ENCODE assay signal across 10 cellular contexts in genomic region chr2:9799011-9799596, GRCh38. TPM values are rescaled to one million over a fixed set of nuclear protein-coding genes. Genes with fewer than 3 reads are reported as not detected.
DNase-seq lines count a peak whose midpoint lies in the region; ATAC-seq and FAIRE-seq lines count a peak whose summit lies in the region.
"Had no signal": no experiment of that assay in that cellular context is flagged by ENCODE, and none has a peak within 500 bp of the region (broad histone marks: within the 10 kb centered on the region; RNA-seq: fewer than 3 reads in every experiment).

No MANE protein-coding gene starts in this region.

- H3K27ac Mint-ChIP-seq in activated CD4-positive, alpha-beta T cell treated with anti-CD3 and anti-CD28 coated beads, Interleukin-2, amount 10 ng/mL, durations not matched to agents 7 days and 5 days = peak overlapping the region; percentile 91
- no peak overlapping the region for H3K27ac Mint-ChIP-seq in activated T-helper 1 cell treated with anti-CD3 and anti-CD28 coated beads, Interleukin-12 subunit alpha, Interleukin-12 subunit beta, Interleukin-2, Interleukin-4 antibody, amounts not matched to agents 30 ng/mL and 10 ng/mL and 1 ng/mL, durations not matched to agents 14 hours and 24 hours and 36 hours

- H3K27me3 ChIP-seq in small intestine (ENCODE audit: control insufficient read depth in 2 of 2, insufficient read depth in 2 of 2, low read length in 2 of 2) = no peaks in the 10 kb centered on the region

- no peak for FAIRE-seq in small intestine (lab: Jason Lieb, UNC)
- FAIRE-seq: endometrium had no signal

- POLR2A ChIA-PET in activated CD4-positive, alpha-beta T cell treated with anti-CD3 and anti-CD28 coated beads, Interleukin-2, amount 10 ng/mL, durations not matched to agents 7 days and 5 days (lab: Charles Lee) = no interaction called here

- CTCF ChIA-PET in activated CD4-positive, alpha-beta T cell treated with anti-CD3 and anti-CD28 coated beads, Interleukin-2, amount 10 ng/mL, durations not matched to agents 7 days and 5 days (lab: Charles Lee) = interaction anchor here (0.5 to 8.9 kb wide), 22 partner anchors 9 to 990 kb away, joined by 3 to 106 read pairs (median 4); no protein-coding TSS in a partner anchor

- H3K27me3 Mint-ChIP-seq in activated CD4-positive, alpha-beta T cell treated with anti-CD3 and anti-CD28 coated beads, Interleukin-2, amount 10 ng/mL, durations not matched to agents 7 days and 5 days = no peaks in the 10 kb centered on the region
- H3K27me3 Mint-ChIP-seq in activated T-helper 1 cell treated with anti-CD3 and anti-CD28 coated beads, Interleukin-12 subunit alpha, Interleukin-12 subunit beta, Interleukin-2, Interleukin-4 antibody, amounts not matched to agents 30 ng/mL and 10 ng/mL and 1 ng/mL, durations not matched to agents 14 hours and 24 hours and 36 hours (ENCODE audit: insufficient read depth) = peaks cover 1% of the 10 kb centered on the region

- peak overlapping the region; percentile 83 to 84 for H3K27ac ChIP-seq in small intestine (ENCODE audit: low read depth in 1 of 2, low read length in 1 of 2)

- intact Hi-C loops in activated T-helper 1 cell treated with anti-CD3 and anti-CD28 coated beads, Interleukin-12 subunit alpha, Interleukin-12 subunit beta, Interleukin-2, Interleukin-4 antibody, amounts not matched to agents 30 ng/mL and 10 ng/mL and 1 ng/mL, durations not matched to agents 14 hours and 24 hours and 36 hours (cut with micrococcal nuclease) = loop anchor here (1.0 to 2.0 kb wide), 7 partner anchors 17 to 636 kb away; partner anchors contain the start of gene TAF1B

- no peaks in the 10 kb centered on the region for H3K36me3 ChIP-seq in small intestine (ENCODE audit: control insufficient read depth in 2 of 2, insufficient read depth in 2 of 2, low read length in 2 of 2)

- peak; percentile 36 for DNase-seq in activated CD4-positive, alpha-beta T cell treated with anti-CD3 and anti-CD28 coated beads, Interleukin-2, amount 10 ng/mL, durations not matched to agents 7 days and 5 days
- no peak for DNase-seq in activated CD4-positive, alpha-beta T cell treated with anti-CD3 and anti-CD28 coated beads for 48 hours
- no peak for DNase-seq in activated T-helper 1 cell treated with anti-CD3 and anti-CD28 coated beads, Interleukin-12 subunit alpha, Interleukin-12 subunit beta, Interleukin-2, Interleukin-4 antibody, amounts not matched to agents 30 ng/mL and 10 ng/mL and 1 ng/mL, durations not matched to agents 14 hours and 24 hours and 36 hours (ENCODE audit: low spot score)
- peak; percentile 95 for DNase-seq in small intestine
- DNase-seq in effector CD8-positive, alpha-beta T cell (lab: John Stamatoyannopoulos, UW) = no peak
- no peak for DNase-seq in T-helper 9 cell

- no peaks in the 10 kb centered on the region for H3K9me3 ChIP-seq in small intestine (ENCODE audit: control insufficient read depth, low read depth)

- H3K4me3 ChIP-seq in small intestine (ENCODE audit: low read depth in 1 of 2, low read length in 2 of 2) = peak overlapping the region in 1 of 2 donors; percentile 18

- peaks cover 34% of the 10 kb centered on the region for H3K4me1 Mint-ChIP-seq in activated CD4-positive, alpha-beta T cell treated with anti-CD3 and anti-CD28 coated beads, Interleukin-2, amount 10 ng/mL, durations not matched to agents 7 days and 5 days
- peaks cover 37% of the 10 kb centered on the region for H3K4me1 Mint-ChIP-seq in activated T-helper 1 cell treated with anti-CD3 and anti-CD28 coated beads, Interleukin-12 subunit alpha, Interleukin-12 subunit beta, Interleukin-2, Interleukin-4 antibody, amounts not matched to agents 30 ng/mL and 10 ng/mL and 1 ng/mL, durations not matched to agents 14 hours and 24 hours and 36 hours (ENCODE audit: low read depth)

- H3K36me3 Mint-ChIP-seq in activated CD4-positive, alpha-beta T cell treated with anti-CD3 and anti-CD28 coated beads, Interleukin-2, amount 10 ng/mL, durations not matched to agents 7 days and 5 days (ENCODE audit: low read depth) = no peaks in the 10 kb centered on the region
- H3K36me3 Mint-ChIP-seq in activated T-helper 1 cell treated with anti-CD3 and anti-CD28 coated beads, Interleukin-12 subunit alpha, Interleukin-12 subunit beta, Interleukin-2, Interleukin-4 antibody, amounts not matched to agents 30 ng/mL and 10 ng/mL and 1 ng/mL, durations not matched to agents 14 hours and 24 hours and 36 hours (ENCODE audit: low read depth) = no peaks in the 10 kb centered on the region
- H3K36me3 Mint-ChIP-seq: activated naive CD8-positive, alpha-beta T cell treated with anti-CD3 and anti-CD28 coated beads for 36 hours had no signal

- ATAC-seq in HG03432 (IDR thresholded peaks at IDR 0.05; ENCODE audit: unreplicated experiment) (peak; percentile 38), GM21825 (IDR thresholded peaks at IDR 0.05; ENCODE audit: unreplicated experiment) (no peak)

- no peaks in the 10 kb centered on the region for H3K9me3 Mint-ChIP-seq in activated CD4-positive, alpha-beta T cell treated with anti-CD3 and anti-CD28 coated beads, Interleukin-2, amount 10 ng/mL, durations not matched to agents 7 days and 5 days
- H3K9me3 Mint-ChIP-seq in activated T-helper 1 cell treated with anti-CD3 and anti-CD28 coated beads, Interleukin-12 subunit alpha, Interleukin-12 subunit beta, Interleukin-2, Interleukin-4 antibody, amounts not matched to agents 30 ng/mL and 10 ng/mL and 1 ng/mL, durations not matched to agents 14 hours and 24 hours and 36 hours = peaks cover 4% of the 10 kb centered on the region
- H3K9me3 Mint-ChIP-seq: activated naive CD8-positive, alpha-beta T cell treated with anti-CD3 and anti-CD28 coated beads for 36 hours had no signal

- WGBS in small intestine, 3 donors = 14 to 42% (median 24%) methylated on average over 11 of the region's 11 CpGs

- peak overlapping the region; percentile 60 for H3K4me3 Mint-ChIP-seq in activated CD4-positive, alpha-beta T cell treated with anti-CD3 and anti-CD28 coated beads, Interleukin-2, amount 10 ng/mL, durations not matched to agents 7 days and 5 days
- H3K4me3 Mint-ChIP-seq in activated T-helper 1 cell treated with anti-CD3 and anti-CD28 coated beads, Interleukin-12 subunit alpha, Interleukin-12 subunit beta, Interleukin-2, Interleukin-4 antibody, amounts not matched to agents 30 ng/mL and 10 ng/mL and 1 ng/mL, durations not matched to agents 14 hours and 24 hours and 36 hours = peak overlapping the region; percentile 66

- H3K4me1 ChIP-seq in small intestine (ENCODE audit: control insufficient read depth in 2 of 2, insufficient read depth in 1 of 2, low read depth in 1 of 2, low read length in 1 of 2) = peaks cover 9 to 14% of the 10 kb centered on the region in 2 donors

RNA-seq across cellular contexts. Expression of gene TAF1B, which starts 44.2 kb away (rescaled TPM):
- total RNA-seq in activated CD4-positive, alpha-beta T cell treated with anti-CD3 and anti-CD28 coated beads, Interleukin-2, amount 10 ng/mL, durations not matched to agents 7 days and 5 days = 10 to 100 TPM; 30.6 to 36.2 TPM
- total RNA-seq in activated T-helper 1 cell treated with anti-CD3 and anti-CD28 coated beads, Interleukin-12 subunit alpha, Interleukin-12 subunit beta, Interleukin-2, Interleukin-4 antibody, amounts not matched to agents 30 ng/mL and 10 ng/mL and 1 ng/mL, durations not matched to agents 14 hours and 24 hours and 36 hours = 23.3 and 25.1 TPM in 2 replicates
- 1 to 10 TPM; 1.1 to 6.0 (median 2.2) TPM for polyA plus RNA-seq in small intestine

Comparison
In these comparisons a context has a peak if more than half of its experiments do, and no peak if none do; other contexts are left out.
1. DNase-seq: peak in activated CD4-positive, alpha-beta T cell treated with anti-CD3 and anti-CD28 coated beads, Interleukin-2, amount 10 ng/mL, durations not matched to agents 7 days and 5 days (single experiment) and small intestine (single experiment); none in activated CD4-positive, alpha-beta T cell treated with anti-CD3 and anti-CD28 coated beads for 48 hours (single experiment), activated T-helper 1 cell treated with anti-CD3 and anti-CD28 coated beads, Interleukin-12 subunit alpha, Interleukin-12 subunit beta, Interleukin-2, Interleukin-4 antibody, amounts not matched to agents 30 ng/mL and 10 ng/mL and 1 ng/mL, durations not matched to agents 14 hours and 24 hours and 36 hours (single experiment), effector CD8-positive, alpha-beta T cell (single experiment) and T-helper 9 cell (single experiment).